ENCODE assay signal across 8 cellular contexts in genomic region chrX:85244411-85245210, GRCh38. TPM values are rescaled to one million over a fixed set of nuclear protein-coding genes. Genes with fewer than 3 reads are reported as not detected.
DNase-seq lines count a peak whose midpoint lies in the region; ATAC-seq and TF ChIP-seq lines count a peak whose summit lies in the region.

No MANE protein-coding gene starts in this region.

- peak overlapping the region; percentile 93 for H3K9ac ChIP-seq in Loucy (ENCODE audit: low read depth, low read length, poor library complexity, severe bottlenecking)

- H3K9me3 Mint-ChIP-seq in osteocyte (ENCODE audit: unreplicated experiment) = peaks cover 17% of the 10 kb centered on the region

- H3F3A ChIP-seq in Loucy (ENCODE audit: low read depth) = no peaks in the 10 kb centered on the region; the same call in 1 of the 2 replicates

- H3K4me1 Mint-ChIP-seq in osteocyte (ENCODE audit: unreplicated experiment) = peaks cover 8% of the 10 kb centered on the region

- H4K20me1 ChIP-seq in Loucy (ENCODE audit: insufficient read depth, low read length, poor library complexity, severe bottlenecking) = peaks cover 19% of the 10 kb centered on the region

- no peaks in the 10 kb centered on the region for H3K9me3 ChIP-seq in Loucy (ENCODE audit: insufficient read depth, low read depth, low read length)

- DNase-seq in DMS 273 treated with DMSO at 0.1 percent for 48 hours (lab: John Stamatoyannopoulos, UW) (peak; percentile 5), germinal center (ENCODE audit: low spot score) (peak; percentile 1), osteocyte (ENCODE audit: extremely low spot score, unreplicated experiment) (no peak), NCI-H774 (lab: John Stamatoyannopoulos, UW) (no peak)
- DNase-seq in activated CD8-positive, alpha-beta memory T cell treated with anti-CD3 and anti-CD28 coated beads, Interleukin-2, amount 50 U/mL, for 4 hours = peak; percentile 14
- no peak for DNase-seq in activated CD4-positive, CD25-positive, alpha-beta regulatory T cell (lab: John Stamatoyannopoulos, UW)

- H3K4me1 ChIP-seq in Loucy (ENCODE audit: insufficient read depth, low read length, poor library complexity, severe bottlenecking) = peaks cover 12% of the 10 kb centered on the region

- ATAC-seq in GM21360 (IDR thresholded peaks at IDR 0.05; ENCODE audit: unreplicated experiment) = peak; percentile 41

- peaks cover 5% of the 10 kb centered on the region for H3K27me3 Mint-ChIP-seq in osteocyte (ENCODE audit: unreplicated experiment)

- peak overlapping the region; percentile 81 for H3K27ac Mint-ChIP-seq in osteocyte (ENCODE audit: unreplicated experiment)

- TF ChIP-seq CTCF in Loucy (conservative IDR thresholded peaks at IDR 0.05; ENCODE audit: low read length) (no peak), osteocyte (IDR thresholded peaks at IDR 0.05) (no peak)

- H3K4me3 Mint-ChIP-seq in osteocyte (ENCODE audit: unreplicated experiment) = peak overlapping the region; percentile 92

- H3K27me3 ChIP-seq in Loucy (ENCODE audit: insufficient read depth, low read length, poor library complexity, severe bottlenecking) = no peaks in the 10 kb centered on the region

- H3K36me3 ChIP-seq in Loucy (ENCODE audit: insufficient read depth, low read length) = no peaks in the 10 kb centered on the region

- no peaks in the 10 kb centered on the region for H3K9me2 ChIP-seq in Loucy (replicated peaks; ENCODE audit: low read depth, low read length)

- peak overlapping the region; percentile 87 for H2AFZ ChIP-seq in Loucy (ENCODE audit: low read length)

- H3K4me2 ChIP-seq in Loucy (ENCODE audit: low read depth, low read length, poor library complexity, severe bottlenecking) = peak overlapping the region; percentile 87

- H3K36me3 Mint-ChIP-seq in osteocyte (ENCODE audit: unreplicated experiment) = no peaks in the 10 kb centered on the region

- peak overlapping the region; percentile 88 for H3K4me3 ChIP-seq in Loucy (ENCODE audit: low read length, poor library complexity, severe bottlenecking)

- H3K79me2 ChIP-seq in Loucy (ENCODE audit: insufficient read depth, low read length) = peaks cover 45% of the 10 kb centered on the region

RNA-seq across cellular contexts. Expression of gene ZNF711, which starts 0.8 kb away (rescaled TPM):
- 8.8 and 8.9 TPM in 2 replicates for total RNA-seq in osteocyte

RNA-seq across cellular contexts. Expression of gene SATL1, which starts 1.0 kb away (rescaled TPM):
- not detected in 2 replicates for total RNA-seq in osteocyte

Comparison
In these comparisons a context has a peak if more than half of its experiments do, and no peak if none do; other contexts are left out.
1. DNase-seq: peak in DMS 273 treated with DMSO at 0.1 percent for 48 hours (single experiment), activated CD8-positive, alpha-beta memory T cell treated with anti-CD3 and anti-CD28 coated beads, Interleukin-2, amount 50 U/mL, for 4 hours (single experiment) and germinal center (single experiment); none in osteocyte (single experiment), activated CD4-positive, CD25-positive, alpha-beta regulatory T cell (0 of 4) and NCI-H774 (single experiment).